Comparison of ENCODE assay signal across 11 cellular contexts in genomic region chr10:63210611-63211196, GRCh38.
A peak's percentile ranks its signal among the peaks of the same experiment; 100 is the strongest.
DNase-seq lines count a peak whose midpoint lies in the region; ATAC-seq and TF ChIP-seq lines count a peak whose summit lies in the region.
"Had no signal": no experiment of that assay in that cellular context is flagged by ENCODE, and none has a peak within 500 bp of the region (broad histone marks: within the 10 kb centered on the region; RNA-seq: fewer than 3 reads in every experiment).

No MANE protein-coding gene starts in this region.

- H3K4me1 Mint-ChIP-seq in activated T-helper 2 cell treated with anti-CD3 and anti-CD28 coated beads, Interferon-gamma antibody, Interleukin-2, Interleukin-4, amounts not matched to agents 10 μg/mL and 5 μg/mL and 100 μg/mL, durations not matched to agents 14 hours and 24 hours and 36 hours (ENCODE audit: low read depth), result peaks cover 44% of the 10 kb centered on the region

- peak overlapping the region; percentile 50 for H3K27ac Mint-ChIP-seq in activated T-helper 2 cell treated with anti-CD3 and anti-CD28 coated beads, Interferon-gamma antibody, Interleukin-2, Interleukin-4, amounts not matched to agents 10 μg/mL and 5 μg/mL and 100 μg/mL, durations not matched to agents 14 hours and 24 hours and 36 hours

- peaks cover 70% of the 10 kb centered on the region for H3K36me3 Mint-ChIP-seq in activated T-helper 2 cell treated with anti-CD3 and anti-CD28 coated beads, Interferon-gamma antibody, Interleukin-2, Interleukin-4, amounts not matched to agents 10 μg/mL and 5 μg/mL and 100 μg/mL, durations not matched to agents 14 hours and 24 hours and 36 hours (ENCODE audit: low read depth)

- H3K9me3 ChIP-seq in gastrocnemius medialis, result no peaks in the 10 kb centered on the region
- H3K9me3 ChIP-seq in WERI-Rb-1 (ENCODE audit: severe bottlenecking), result no peaks in the 10 kb centered on the region

- POLR2A ChIA-PET in GM10248 (lab: Yijun Ruan, JAX), result no interaction called here

- H3K9me3 Mint-ChIP-seq in activated T-helper 2 cell treated with anti-CD3 and anti-CD28 coated beads, Interferon-gamma antibody, Interleukin-2, Interleukin-4, amounts not matched to agents 10 μg/mL and 5 μg/mL and 100 μg/mL, durations not matched to agents 14 hours and 24 hours and 36 hours, result peaks cover 8% of the 10 kb centered on the region

- TF ChIP-seq POLR2A in gastrocnemius medialis (IDR thresholded peaks at IDR 0.05), result no peak

- TF ChIP-seq CTCF in gastrocnemius medialis (IDR thresholded peaks at IDR 0.05 in 4 of 5, conservative IDR thresholded peaks at IDR 0.05 in 1 of 5) (no peak), WERI-Rb-1 (IDR thresholded peaks at IDR 0.05; ENCODE audit: low read depth, low read length) (no peak), GM10248 (IDR thresholded peaks at IDR 0.05; ENCODE audit: control extremely low read depth, extremely low read depth, low read depth, missing control alignments) (no peak)

- H3K4me3 ChIP-seq in gastrocnemius medialis (no peak overlapping the region), WERI-Rb-1 (ENCODE audit: low read depth, low read length) (no peak overlapping the region)

- peak; percentile 47 for DNase-seq in activated CD4-positive, alpha-beta T cell treated with anti-CD3 and anti-CD28 coated beads for 48 hours
- DNase-seq in activated CD4-positive, alpha-beta T cell treated with anti-CD3 and anti-CD28 coated beads for 1 hour, result no peak
- DNase-seq in activated T-helper 2 cell treated with anti-CD3 and anti-CD28 coated beads, Interferon-gamma antibody, Interleukin-2, Interleukin-4, amounts not matched to agents 10 μg/mL and 5 μg/mL and 100 μg/mL, durations not matched to agents 14 hours and 24 hours and 36 hours (ENCODE audit: low spot score), result no peak
- DNase-seq in gastrocnemius medialis (no peak), WERI-Rb-1 (no peak), GM10248 (ENCODE audit: extremely low spot score) (no peak)
- DNase-seq: central memory CD4-positive, alpha-beta T cell; KBM-7; stimulated activated CD4-positive, alpha-beta T cell treated with anti-CD3 and anti-CD28 coated beads, Interleukin-2, amount 100 ng/mL, for 48 hours had no signal

- H3K27ac ChIP-seq in gastrocnemius medialis (peak overlapping the region in 3 of 4 donors; percentile 4 to 47 (median 15)), WERI-Rb-1 (no peak overlapping the region)

- no peak overlapping the region for H3K4me3 Mint-ChIP-seq in activated T-helper 2 cell treated with anti-CD3 and anti-CD28 coated beads, Interferon-gamma antibody, Interleukin-2, Interleukin-4, amounts not matched to agents 10 μg/mL and 5 μg/mL and 100 μg/mL, durations not matched to agents 14 hours and 24 hours and 36 hours (ENCODE audit: low read depth)

- no peaks in the 10 kb centered on the region for H3K27me3 Mint-ChIP-seq in activated T-helper 2 cell treated with anti-CD3 and anti-CD28 coated beads, Interferon-gamma antibody, Interleukin-2, Interleukin-4, amounts not matched to agents 10 μg/mL and 5 μg/mL and 100 μg/mL, durations not matched to agents 14 hours and 24 hours and 36 hours (ENCODE audit: low read depth)

- ATAC-seq in HG02938 (IDR thresholded peaks at IDR 0.05; ENCODE audit: unreplicated experiment) (peak; percentile 38), gastrocnemius medialis (no peak), GM19035 (IDR thresholded peaks at IDR 0.05; ENCODE audit: unreplicated experiment) (no peak)

- H3K36me3 ChIP-seq in gastrocnemius medialis (peaks cover 0 to 28% of the 10 kb centered on the region in 2 donors), WERI-Rb-1 (peaks cover 82% of the 10 kb centered on the region)

- intact Hi-C loops in activated T-helper 2 cell treated with anti-CD3 and anti-CD28 coated beads, Interferon-gamma antibody, Interleukin-2, Interleukin-4, amounts not matched to agents 10 μg/mL and 5 μg/mL and 100 μg/mL, durations not matched to agents 14 hours and 24 hours and 36 hours (cut with micrococcal nuclease), result loop anchor here (2.0 to 10.0 kb wide), 4 partner anchors 16 to 144 kb away; no protein-coding TSS in a partner anchor
- intact Hi-C loops in gastrocnemius medialis (cut with DNase I; ENCODE audit: low total_unique reads), result no loop called here

- CTCF ChIA-PET in GM10248 (lab: Yijun Ruan, JAX), result interaction anchor here (1.0 to 1.9 kb wide), 2 partner anchors 506 to 510 kb away, joined by 3 to 6 read pairs; no protein-coding TSS in a partner anchor

- H3K27me3 ChIP-seq in gastrocnemius medialis (no peaks in the 10 kb centered on the region), WERI-Rb-1 (ENCODE audit: insufficient read depth, low read depth, severe bottlenecking) (no peaks in the 10 kb centered on the region)

- H3K4me1 ChIP-seq in gastrocnemius medialis, result peaks cover 48 to 51% of the 10 kb centered on the region in 2 donors

- in situ Hi-C loops in gastrocnemius medialis (cut with MboI; ENCODE audit: low sequenced_read_pairs in 4 of 4), result loop anchor here in 2 of 4 donors (10.0 to 25.0 kb wide), 4 partner anchors 252 to 504 kb away; partner anchors contain the start of gene JMJD1C (in 1 of the 2)
